9 cellular contexts compared by ENCODE assay signal in the genomic region with DNA sequence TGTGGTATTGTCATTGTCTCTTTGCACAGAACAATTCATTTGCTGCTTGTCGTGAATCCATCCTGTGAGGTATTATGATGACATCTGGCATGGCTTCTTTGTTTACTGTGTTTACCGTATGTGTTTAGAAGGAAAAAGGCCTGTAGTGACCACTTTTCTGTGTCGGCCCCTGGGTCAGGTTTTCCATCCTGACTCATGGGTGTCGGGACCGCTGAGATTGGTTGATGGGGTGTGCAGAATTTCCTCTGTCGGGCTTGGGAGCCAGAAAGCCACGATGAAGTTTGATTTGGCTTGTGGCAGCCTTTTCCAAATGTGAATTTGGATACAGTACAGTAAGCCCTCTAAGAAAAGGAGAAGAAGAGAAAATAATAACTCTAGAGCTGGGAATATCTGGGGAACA.
DNase-seq lines count a peak whose midpoint lies in the region; ATAC-seq and TF ChIP-seq lines count a peak whose summit lies in the region.
"Had no signal": no experiment of that assay in that cellular context is flagged by ENCODE, and none has a peak within 500 bp of the region (broad histone marks: within the 10 kb centered on the region; RNA-seq: fewer than 3 reads in every experiment).

No MANE protein-coding gene starts in this region.

- peak overlapping the region; percentile 84 for H3K27ac Mint-ChIP-seq in activated naive CD8-positive, alpha-beta T cell treated with anti-CD3 and anti-CD28 coated beads, Interleukin-2, amount 50 U/mL, for 24 hours

- peak overlapping the region; percentile 89 for H3K9ac ChIP-seq in smooth muscle cell (ENCODE audit: low read depth)
- no peak overlapping the region for H3K9ac ChIP-seq in Karpas-422 (ENCODE audit: low read length)

- H3F3A ChIP-seq in smooth muscle cell (ENCODE audit: low read depth): peaks cover 41% of the 10 kb centered on the region

- H3K9me3 ChIP-seq in hepatocyte (ENCODE audit: low read depth) (no peaks in the 10 kb centered on the region), smooth muscle cell (replicated peaks; ENCODE audit: low read depth) (no peaks in the 10 kb centered on the region), Karpas-422 (ENCODE audit: low read length) (no peaks in the 10 kb centered on the region)
- H3K9me3 ChIP-seq in effector memory CD4-positive, alpha-beta T cell (ENCODE audit: control insufficient read depth, low read length): no peaks in the 10 kb centered on the region

- H2AFZ ChIP-seq in hepatocyte (no peak overlapping the region), smooth muscle cell (ENCODE audit: low read depth) (no peak overlapping the region), Karpas-422 (ENCODE audit: low read length) (no peak overlapping the region)

- TF ChIP-seq CTCF in HL-60 (IDR thresholded peaks at IDR 0.05; ENCODE audit: insufficient read depth, low read length) (no peak), hepatocyte (IDR thresholded peaks at IDR 0.05; ENCODE audit: poor library complexity) (no peak), smooth muscle cell (IDR thresholded peaks at IDR 0.05; ENCODE audit: borderline replicate concordance, insufficient read depth, poor library complexity, severe bottlenecking) (no peak)

- WGBS in hepatocyte (ENCODE audit: low lambda C conversion rate, missing lambda C conversion rate): 56% methylated on average over 7 of the region's 7 CpGs
- 3% methylated on average over 7 of the region's 7 CpGs for WGBS in smooth muscle cell (ENCODE audit: low lambda C conversion rate)

- peak overlapping the region; percentile 66 for H3K4me3 Mint-ChIP-seq in activated naive CD8-positive, alpha-beta T cell treated with anti-CD3 and anti-CD28 coated beads, Interleukin-2, amount 50 U/mL, for 24 hours

- no peaks in the 10 kb centered on the region for H3K9me2 ChIP-seq in hepatocyte (replicated peaks; ENCODE audit: insufficient read depth)
- no peaks in the 10 kb centered on the region for H3K9me2 ChIP-seq in Karpas-422 (replicated peaks; ENCODE audit: insufficient read depth, low read length)

- peaks cover 54% of the 10 kb centered on the region for H3K4me1 Mint-ChIP-seq in activated naive CD8-positive, alpha-beta T cell treated with anti-CD3 and anti-CD28 coated beads, Interleukin-2, amount 50 U/mL, for 24 hours

- H4K20me1 ChIP-seq in hepatocyte (ENCODE audit: insufficient read depth, poor library complexity, severe bottlenecking): no peaks in the 10 kb centered on the region
- peaks cover 70% of the 10 kb centered on the region for H4K20me1 ChIP-seq in smooth muscle cell (ENCODE audit: low read depth)
- no peaks in the 10 kb centered on the region for H4K20me1 ChIP-seq in Karpas-422 (ENCODE audit: insufficient read depth, low read depth, low read length)

- H3K4me1 ChIP-seq in hepatocyte (ENCODE audit: insufficient read depth): peaks cover 35% of the 10 kb centered on the region
- H3K4me1 ChIP-seq in smooth muscle cell (ENCODE audit: low read depth): peaks cover 74% of the 10 kb centered on the region
- peaks cover 8% of the 10 kb centered on the region for H3K4me1 ChIP-seq in effector memory CD4-positive, alpha-beta T cell (ENCODE audit: control insufficient read depth, insufficient read depth, low read length, poor library complexity, severe bottlenecking)
- H3K4me1 ChIP-seq in Karpas-422 (ENCODE audit: low read length): no peaks in the 10 kb centered on the region

- peaks cover 7% of the 10 kb centered on the region for H3K36me3 Mint-ChIP-seq in activated naive CD8-positive, alpha-beta T cell treated with anti-CD3 and anti-CD28 coated beads, Interleukin-2, amount 50 U/mL, for 24 hours (ENCODE audit: low read depth)

- H3K27me3 Mint-ChIP-seq in activated naive CD8-positive, alpha-beta T cell treated with anti-CD3 and anti-CD28 coated beads, Interleukin-2, amount 50 U/mL, for 24 hours: peaks cover 4% of the 10 kb centered on the region

- H3K4me3 ChIP-seq in HL-60 (replicated peaks; ENCODE audit: insufficient read depth, low read length) (no peak overlapping the region), hepatocyte (no peak overlapping the region), smooth muscle cell (no peak overlapping the region), Karpas-422 (ENCODE audit: low read length) (no peak overlapping the region)
- H3K4me3 ChIP-seq in effector memory CD4-positive, alpha-beta T cell (ENCODE audit: insufficient read depth, low read depth, low read length, poor library complexity, severe bottlenecking): no peak overlapping the region

- H3K9me3 Mint-ChIP-seq in activated naive CD8-positive, alpha-beta T cell treated with anti-CD3 and anti-CD28 coated beads, Interleukin-2, amount 50 U/mL, for 24 hours: no peaks in the 10 kb centered on the region

- no peak for ATAC-seq in activated naive CD8-positive, alpha-beta T cell treated with anti-CD3 and anti-CD28 coated beads, Interleukin-2, amount 50 U/mL, for 24 hours

- H3K4me2 ChIP-seq in hepatocyte: peak overlapping the region; percentile 42
- H3K4me2 ChIP-seq in smooth muscle cell: peak overlapping the region; percentile 63
- no peak overlapping the region for H3K4me2 ChIP-seq in Karpas-422 (ENCODE audit: low read depth, low read length, poor library complexity, severe bottlenecking)

- H3K36me3 ChIP-seq in hepatocyte (replicated peaks; ENCODE audit: insufficient read depth, low read depth) (no peaks in the 10 kb centered on the region), smooth muscle cell (ENCODE audit: low read depth) (no peaks in the 10 kb centered on the region), Karpas-422 (ENCODE audit: insufficient read depth, low read length) (no peaks in the 10 kb centered on the region)
- no peaks in the 10 kb centered on the region for H3K36me3 ChIP-seq in effector memory CD4-positive, alpha-beta T cell (ENCODE audit: control insufficient read depth, insufficient read depth, low read length)

- peaks cover 86% of the 10 kb centered on the region for H3K79me2 ChIP-seq in hepatocyte
- peaks cover 91% of the 10 kb centered on the region for H3K79me2 ChIP-seq in smooth muscle cell (ENCODE audit: low read depth)
- H3K79me2 ChIP-seq in Karpas-422 (ENCODE audit: low read length): no peaks in the 10 kb centered on the region

- no peaks in the 10 kb centered on the region for H3K27me3 ChIP-seq in HL-60 (ENCODE audit: insufficient read depth, poor library complexity, severe bottlenecking)
- H3K27me3 ChIP-seq in hepatocyte: no peaks in the 10 kb centered on the region
- no peaks in the 10 kb centered on the region for H3K27me3 ChIP-seq in smooth muscle cell (ENCODE audit: low read depth)
- no peaks in the 10 kb centered on the region for H3K27me3 ChIP-seq in effector memory CD4-positive, alpha-beta T cell (replicated peaks; ENCODE audit: control insufficient read depth, insufficient read depth, low read length, poor library complexity, severe bottlenecking)
- no peaks in the 10 kb centered on the region for H3K27me3 ChIP-seq in Karpas-422 (ENCODE audit: low read length)

- H3K27ac ChIP-seq in HL-60 (replicated peaks) (peak overlapping the region; percentile 47), hepatocyte (peak overlapping the region; percentile 93), smooth muscle cell (ENCODE audit: low read depth) (peak overlapping the region; percentile 99), Karpas-422 (ENCODE audit: low read length) (no peak overlapping the region)
- H3K27ac ChIP-seq in effector memory CD4-positive, alpha-beta T cell (ENCODE audit: insufficient read depth, low read length, poor library complexity, severe bottlenecking): no peak overlapping the region

- DNase-seq in HL-60 (ENCODE audit: low read depth in 1 of 2, low spot score in 1 of 2): no peak
- DNase-seq in activated naive CD8-positive, alpha-beta T cell treated with anti-CD3 and anti-CD28 coated beads, Interleukin-2, amount 50 U/mL, for 24 hours: no peak
- no peak for DNase-seq in hepatocyte (ENCODE audit: low spot score)
- peak; percentile 34 for DNase-seq in smooth muscle cell (lab: John Stamatoyannopoulos, UW; ENCODE audit: unreplicated experiment)
- no peak for DNase-seq in NCI-H1092 treated with DMSO at 0.1 percent for 48 hours (lab: John Stamatoyannopoulos, UW)
- no peak for DNase-seq in NCI-H1092 (lab: John Stamatoyannopoulos, UW)
- no peak for DNase-seq in effector memory CD4-positive, alpha-beta T cell
- DNase-seq in Karpas-422: no peak
- DNase-seq: NCI-H82 had no signal

Comparison
In these comparisons a context has a peak if more than half of its experiments do, and no peak if none do; other contexts are left out.
1. H3K27ac ChIP-seq: peak in HL-60 (single experiment), hepatocyte (single experiment) and smooth muscle cell (single experiment); none in effector memory CD4-positive, alpha-beta T cell (single experiment) and Karpas-422 (single experiment).